Comparison of ENCODE assay signal across 35 cellular contexts in the genomic region with DNA sequence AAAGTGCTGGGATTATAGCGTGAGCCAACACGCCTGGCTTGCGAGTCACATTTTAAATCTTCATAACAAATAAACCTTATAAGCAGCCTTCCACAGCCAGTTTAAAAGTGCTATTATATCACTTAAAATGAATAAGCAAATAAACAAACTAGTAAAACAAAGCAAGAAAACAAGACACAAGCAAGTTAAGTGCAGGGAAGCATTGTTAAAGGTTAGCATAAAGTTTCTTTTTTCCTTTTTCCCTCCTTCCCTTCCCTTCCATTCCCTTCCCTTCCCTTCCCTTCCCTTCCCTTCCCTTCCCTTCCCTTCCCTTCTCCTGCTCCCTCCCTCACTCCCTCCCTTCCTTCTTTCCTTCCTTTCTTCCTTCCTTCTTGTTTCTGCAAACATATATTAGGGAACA.
"Had no signal": no experiment of that assay in that cellular context is flagged by ENCODE, and none has a peak within 500 bp of the region (broad histone marks: within the 10 kb centered on the region; RNA-seq: fewer than 3 reads in every experiment).

No MANE protein-coding gene starts in this region.

- DNase-seq: Karpas-422, Kasumi-1, MG63, MM.1S, MV-4-11, NCI-H1048, NCI-H1092, NCI-H1092 treated with DMSO at 0.1 percent for 48 hours, NCI-H1105, NCI-H1105 treated with DMSO at 0.1 percent for 48 hours, NCI-H1417, NCI-H1417 treated with DMSO at 0.1 percent for 48 hours, NCI-H1436, NCI-H1436 treated with DMSO at 0.1 percent for 48 hours, NCI-H146, NCI-H1694, NCI-H1694 treated with DMSO at 0.1 percent for 48 hours, NCI-H187, NCI-H187 treated with DMSO at 0.1 percent for 48 hours, NCI-H1930, NCI-H2029, NCI-H2029 treated with DMSO at 0.1 percent for 48 hours, NCI-H2081, NCI-H2081 treated with DMSO at 0.1 percent for 48 hours, NCI-H2107, NCI-H2171, NCI-H2171 treated with DMSO at 0.1 percent for 48 hours, NCI-H2227 treated with DMSO at 0.1 percent for 48 hours, NCI-H226, NCI-H345, NCI-H446, NCI-H446 treated with DMSO at 0.1 percent for 48 hours, NCI-H510A, NCI-H510A treated with DMSO at 0.1 percent for 48 hours, NCI-H524 had no signal

- H3K4me3 ChIP-seq: MG63 had no signal

- H3K27me3 ChIP-seq: MG63 had no signal

- H3K36me3 ChIP-seq: MG63 had no signal

- H3K9me3 ChIP-seq: MG63 had no signal
